8 cellular contexts compared by ENCODE assay signal in the genomic region with DNA sequence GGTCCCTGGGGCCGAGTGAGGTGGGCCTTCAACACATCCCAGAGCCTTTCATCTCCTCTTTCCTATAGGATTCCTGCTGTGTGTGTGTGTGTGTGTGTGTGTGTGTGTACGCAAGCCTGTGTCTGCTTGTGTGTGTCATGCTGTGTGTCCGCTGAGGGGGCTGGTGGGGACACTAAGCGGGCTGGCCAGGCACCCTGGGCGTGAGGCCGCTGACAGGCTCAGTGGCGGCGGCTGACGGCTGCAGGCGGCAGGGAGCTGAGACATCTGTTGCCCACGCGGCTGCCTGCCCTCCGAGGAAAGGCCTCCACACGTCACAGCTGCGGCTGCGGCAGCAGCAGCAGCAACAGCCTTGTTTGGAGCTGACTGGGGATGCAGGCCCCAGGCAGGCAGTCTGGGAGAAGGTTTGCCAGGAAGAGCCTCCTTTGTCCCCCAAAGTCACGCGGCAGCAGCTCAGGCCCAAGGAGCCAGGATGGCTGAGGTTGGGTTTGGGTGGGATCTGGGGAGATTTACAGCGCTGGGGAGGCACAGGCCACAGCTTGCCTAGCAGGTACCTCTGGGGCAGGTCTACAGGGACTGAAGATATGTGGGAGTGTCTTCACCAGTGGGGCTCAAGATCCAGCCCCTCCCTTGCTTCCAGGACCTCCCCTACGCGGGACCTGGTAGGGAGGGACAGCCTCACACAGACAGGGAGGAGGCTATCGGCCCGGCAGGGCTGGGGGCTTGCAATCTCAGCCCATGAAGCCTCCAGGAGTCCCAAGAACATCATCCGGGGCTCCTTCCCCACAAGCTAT. TPM values are rescaled to one million over a fixed set of nuclear protein-coding genes. Genes with fewer than 3 reads are reported as not detected.
DNase-seq lines count a peak whose midpoint lies in the region; ATAC-seq, FAIRE-seq and TF ChIP-seq lines count a peak whose summit lies in the region.

No MANE protein-coding gene starts in this region.

- peaks cover 45% of the 10 kb centered on the region for H4K20me1 ChIP-seq in astrocyte (ENCODE audit: insufficient read depth, low read length)
- H4K20me1 ChIP-seq in smooth muscle cell (ENCODE audit: low read depth), result peaks cover 38% of the 10 kb centered on the region

- ATAC-seq in GM19455 (IDR thresholded peaks at IDR 0.05; ENCODE audit: unreplicated experiment) (no peak), GM18519 (IDR thresholded peaks at IDR 0.05; ENCODE audit: low FRiP score, unreplicated experiment) (no peak)
- ATAC-seq in stimulated activated effector memory CD8-positive, alpha-beta T cell treated with anti-CD3 and anti-CD28 coated beads, Interleukin-12 subunit alpha, Interleukin-12 subunit beta, amount 100 ng/mL, for 72 hours, result no peak

- H3K27me3 Mint-ChIP-seq in astrocyte (ENCODE audit: low read depth, unreplicated experiment), result peaks cover 4% of the 10 kb centered on the region

- H3K27ac ChIP-seq in astrocyte (ENCODE audit: low read depth, low read length) (peak overlapping the region; percentile 99), smooth muscle cell (ENCODE audit: low read depth) (peak overlapping the region; percentile 98)

- peaks cover 11% of the 10 kb centered on the region for H3F3A ChIP-seq in smooth muscle cell (ENCODE audit: low read depth)

- H3K9ac ChIP-seq in astrocyte (ENCODE audit: low read length) (peak overlapping the region; percentile 100), smooth muscle cell (ENCODE audit: low read depth) (peak overlapping the region; percentile 96)

- H3K9me3 ChIP-seq in astrocyte (ENCODE audit: insufficient read depth, low read depth, low read length) (no peaks in the 10 kb centered on the region), smooth muscle cell (replicated peaks; ENCODE audit: low read depth) (no peaks in the 10 kb centered on the region)

- H3K4me1 ChIP-seq in astrocyte (ENCODE audit: insufficient read depth, low read length) (peaks cover 64% of the 10 kb centered on the region), smooth muscle cell (ENCODE audit: low read depth) (peaks cover 27% of the 10 kb centered on the region)

- H2AFZ ChIP-seq in astrocyte (ENCODE audit: low read depth, low read length), result no peak overlapping the region
- H2AFZ ChIP-seq in smooth muscle cell (ENCODE audit: low read depth), result no peak overlapping the region

- H3K79me2 ChIP-seq in astrocyte (ENCODE audit: insufficient read depth, low read length), result peaks cover 72% of the 10 kb centered on the region
- peaks cover 19% of the 10 kb centered on the region for H3K79me2 ChIP-seq in smooth muscle cell (ENCODE audit: low read depth)

- H3K4me3 Mint-ChIP-seq in astrocyte (ENCODE audit: unreplicated experiment), result peak overlapping the region; percentile 87
- H3K4me3 Mint-ChIP-seq in stimulated activated effector memory CD8-positive, alpha-beta T cell treated with anti-CD3 and anti-CD28 coated beads, Interleukin-12 subunit alpha, Interleukin-12 subunit beta, amount 100 ng/mL, for 72 hours, result no peak overlapping the region

- H3K27ac Mint-ChIP-seq in astrocyte (ENCODE audit: unreplicated experiment), result peak overlapping the region; percentile 72
- H3K27ac Mint-ChIP-seq in stimulated activated effector memory CD8-positive, alpha-beta T cell treated with anti-CD3 and anti-CD28 coated beads, Interleukin-12 subunit alpha, Interleukin-12 subunit beta, amount 100 ng/mL, for 72 hours, result no peak overlapping the region

- H3K27me3 ChIP-seq in H7 (ENCODE audit: control insufficient read depth, insufficient read depth, low read length), result peaks cover 13% of the 10 kb centered on the region
- no peaks in the 10 kb centered on the region for H3K27me3 ChIP-seq in astrocyte (ENCODE audit: insufficient read depth, low read length)
- no peaks in the 10 kb centered on the region for H3K27me3 ChIP-seq in smooth muscle cell (ENCODE audit: low read depth)

- H3K36me3 Mint-ChIP-seq in astrocyte (ENCODE audit: low read depth, unreplicated experiment), result peaks cover 9% of the 10 kb centered on the region
- H3K36me3 Mint-ChIP-seq in stimulated activated effector memory CD8-positive, alpha-beta T cell treated with anti-CD3 and anti-CD28 coated beads, Interleukin-12 subunit alpha, Interleukin-12 subunit beta, amount 100 ng/mL, for 72 hours, result no peaks in the 10 kb centered on the region

- FAIRE-seq in astrocyte (lab: Jason Lieb, UNC), result no peak

- no peak overlapping the region for H3K4me3 ChIP-seq in H7 (ENCODE audit: insufficient read depth, low read depth, low read length)
- H3K4me3 ChIP-seq in astrocyte (ENCODE audit: insufficient read depth, low read depth, low read length), result peak overlapping the region; percentile 89
- H3K4me3 ChIP-seq in smooth muscle cell, result peak overlapping the region; percentile 75

- peaks cover 3% of the 10 kb centered on the region for H3K9me3 Mint-ChIP-seq in astrocyte (ENCODE audit: unreplicated experiment)
- H3K9me3 Mint-ChIP-seq in stimulated activated effector memory CD8-positive, alpha-beta T cell treated with anti-CD3 and anti-CD28 coated beads, Interleukin-12 subunit alpha, Interleukin-12 subunit beta, amount 100 ng/mL, for 72 hours, result no peaks in the 10 kb centered on the region

- H3K4me2 ChIP-seq in astrocyte (ENCODE audit: low read length), result peak overlapping the region; percentile 97
- H3K4me2 ChIP-seq in smooth muscle cell, result peak overlapping the region; percentile 92

- DNase-seq in H7 (peak; percentile 58), astrocyte (ENCODE audit: low read depth) (peak; percentile 91), hypothalamus (lab: John Stamatoyannopoulos, UW) (peak in 27 of 51 donors; percentile 28 to 76 (median 46)), smooth muscle cell (lab: John Stamatoyannopoulos, UW; ENCODE audit: unreplicated experiment) (peak; percentile 78), cerebellar cortex (ENCODE audit: low spot score) (no peak)
- no peak for DNase-seq in stimulated activated effector memory CD8-positive, alpha-beta T cell treated with anti-CD3 and anti-CD28 coated beads, Interleukin-12 subunit alpha, Interleukin-12 subunit beta, amount 100 ng/mL, for 72 hours (ENCODE audit: low spot score in 2 of 2)

- H3K36me3 ChIP-seq in H7 (replicated peaks; ENCODE audit: control insufficient read depth, insufficient read depth, low read length), result no peaks in the 10 kb centered on the region
- H3K36me3 ChIP-seq in astrocyte (ENCODE audit: insufficient read depth, low read length), result peaks cover 18% of the 10 kb centered on the region
- H3K36me3 ChIP-seq in smooth muscle cell (ENCODE audit: low read depth), result no peaks in the 10 kb centered on the region

- WGBS in smooth muscle cell (ENCODE audit: low lambda C conversion rate), result 18% methylated on average over 22 of the region's 24 CpGs

- peaks cover 38% of the 10 kb centered on the region for H3K4me1 Mint-ChIP-seq in astrocyte (ENCODE audit: low read depth, unreplicated experiment)
- peaks cover 33% of the 10 kb centered on the region for H3K4me1 Mint-ChIP-seq in stimulated activated effector memory CD8-positive, alpha-beta T cell treated with anti-CD3 and anti-CD28 coated beads, Interleukin-12 subunit alpha, Interleukin-12 subunit beta, amount 100 ng/mL, for 72 hours

- TF ChIP-seq CTCF in astrocyte (IDR thresholded peaks at IDR 0.05; ENCODE audit: insufficient read depth, low read depth, low read length) (no peak), smooth muscle cell (IDR thresholded peaks at IDR 0.05; ENCODE audit: borderline replicate concordance, insufficient read depth, poor library complexity, severe bottlenecking) (no peak)

RNA-seq across cellular contexts. Expression of a gene that starts 1.8 kb away (rescaled TPM):
- total RNA-seq in H7 (2014; rRNA removed; shearing (Covaris generic)), result 4.7 and 11.2 TPM in 2 replicates
- total RNA-seq in astrocyte, result 56.6 and 72.4 TPM in 2 replicates
- total RNA-seq in smooth muscle cell, result 77.4 and 93.8 TPM in 2 replicates
- 275 and 338 TPM in 2 replicates for polyA plus RNA-seq in smooth muscle cell

RNA-seq across cellular contexts. Expression of a gene that starts 31.6 kb away (rescaled TPM):
- total RNA-seq in H7 (2014; rRNA removed; shearing (Covaris generic)), result 5.4 and 8.4 TPM in 2 replicates
- total RNA-seq in astrocyte (214 and 302 TPM in 2 replicates), smooth muscle cell (352 and 482 TPM in 2 replicates)
- polyA plus RNA-seq in smooth muscle cell, result 500 and 707 TPM in 2 replicates

RNA-seq across cellular contexts. Expression of a gene that starts 34.9 kb away (rescaled TPM):
- 0.17 and 0.81 TPM in 2 replicates for total RNA-seq in H7 (2014; rRNA removed; shearing (Covaris generic))
- total RNA-seq in astrocyte, result 4.1 and 4.5 TPM in 2 replicates
- 0.45 and 3.8 TPM in 2 replicates for total RNA-seq in smooth muscle cell
- polyA plus RNA-seq in smooth muscle cell, result 1.3 and 3.1 TPM in 2 replicates

Comparison
In these comparisons a context has a peak if more than half of its experiments do, and no peak if none do; other contexts are left out.
1. DNase-seq: peak in H7 (single experiment), astrocyte (single experiment), hypothalamus (27 of 51) and smooth muscle cell (single experiment); none in cerebellar cortex (single experiment) and stimulated activated effector memory CD8-positive, alpha-beta T cell treated with anti-CD3 and anti-CD28 coated beads, Interleukin-12 subunit alpha, Interleukin-12 subunit beta, amount 100 ng/mL, for 72 hours (0 of 2).
2. RNA of a gene that starts 31.6 kb away (total RNA-seq): 352 to 482 TPM in smooth muscle cell and 214 to 302 TPM in astrocyte; 5.4 to 8.4 TPM in H7; every median in the first group is over 10 times any median in the second.